In genomic region chr5:3129252-3129651, GRCh38 we compare ENCODE assay signal across 33 cellular contexts.
"Had no signal": no experiment of that assay in that cellular context is flagged by ENCODE, and none has a peak within 500 bp of the region (broad histone marks: within the 10 kb centered on the region; RNA-seq: fewer than 3 reads in every experiment).

No MANE protein-coding gene starts in this region.

- H3K9me3 ChIP-seq: adrenal gland, body of pancreas, breast epithelium had no signal

- H3K4me1 Mint-ChIP-seq: activated B cell treated with CpG ODN at 0.5 μM for 24 hours; activated CD4-positive, alpha-beta T cell treated with anti-CD3 and anti-CD28 coated beads, Interleukin-2, amount 10 ng/mL, durations not matched to agents 24 days and 14 days; activated naive CD8-positive, alpha-beta T cell treated with anti-CD3 and anti-CD28 coated beads for 36 hours; activated T-helper 17 cell treated with anti-CD3 and anti-CD28 coated beads, Interleukin-2, amount 50 U/mL, for 72 hours had no signal

- H3K4me3 ChIP-seq: adrenal gland, body of pancreas, breast epithelium had no signal

- DNase-seq: activated B cell treated with CpG ODN at 0.5 μM for 24 hours; activated CD4-positive, alpha-beta memory T cell treated with anti-CD3 and anti-CD28 coated beads for 36 hours; activated CD4-positive, alpha-beta T cell treated with anti-CD3 and anti-CD28 coated beads for 4 hours; activated CD4-positive, alpha-beta T cell treated with anti-CD3 and anti-CD28 coated beads, Interleukin-2, amount 10 ng/mL, durations not matched to agents 24 days and 14 days; activated CD4-positive, alpha-beta T cell treated with anti-CD3 and anti-CD28 coated beads, Interleukin-2, amount 50 U/mL, for 1 hour; activated CD4-positive, alpha-beta T cell treated with anti-CD3 and anti-CD28 coated beads, Interleukin-2, amount 50 U/mL, for 4 hours; activated CD4-positive, CD25-positive, alpha-beta regulatory T cell treated with anti-CD3 and anti-CD28 coated beads, Interleukin-2, amount 50 U/mL, for 72 hours; activated CD8-positive, alpha-beta memory T cell treated with anti-CD3 and anti-CD28 coated beads, Interleukin-2, amount 50 U/mL, for 4 hours; activated CD8-positive, alpha-beta T cell treated with anti-CD3 and anti-CD28 coated beads for 36 hours; activated effector memory CD4-positive, alpha-beta T cell treated with anti-CD3 and anti-CD28 coated beads, Interleukin-2, amount 50 U/mL, for 16 hours; activated gamma-delta T cell treated with Interleukin-2 at 50 U/mL for 16 hours; activated naive CD4-positive, alpha-beta T cell; activated naive CD4-positive, alpha-beta T cell treated with anti-CD3 and anti-CD28 coated beads for 36 hours; activated naive CD4-positive, alpha-beta T cell treated with anti-CD3 and anti-CD28 coated beads, Interleukin-2, amount 50 U/mL, for 16 hours; activated naive CD8-positive, alpha-beta T cell treated with anti-CD3 and anti-CD28 coated beads for 36 hours; activated T-cell treated with anti-CD3 and anti-CD28 coated beads for 4 hours; activated T-cell treated with anti-CD3 and anti-CD28 coated beads, Interleukin-2, amount 50 U/mL, for 1 hour; activated T-cell treated with anti-CD3 and anti-CD28 coated beads, Interleukin-2, amount 50 U/mL, for 4 hours; activated T-cell treated with anti-CD3 and anti-CD28 coated beads, Interleukin-2, amount 50 U/mL, for 72 hours; amniotic stem cell; aorta; body of pancreas; brain microvascular endothelial cell; central memory CD4-positive, alpha-beta T cell; T-helper 2 cell; T-helper 9 cell had no signal

- H3K36me3 ChIP-seq: adrenal gland, brain microvascular endothelial cell, breast epithelium had no signal

- H3K4me3 Mint-ChIP-seq: activated B cell treated with CpG ODN at 0.5 μM for 24 hours; activated CD4-positive, alpha-beta memory T cell treated with anti-CD3 and anti-CD28 coated beads for 36 hours; activated CD4-positive, alpha-beta T cell treated with anti-CD3 and anti-CD28 coated beads, Interleukin-2, amount 10 ng/mL, durations not matched to agents 24 days and 14 days; activated CD8-positive, alpha-beta T cell treated with anti-CD3 and anti-CD28 coated beads for 36 hours; activated naive CD4-positive, alpha-beta T cell treated with anti-CD3 and anti-CD28 coated beads for 36 hours; activated naive CD8-positive, alpha-beta T cell treated with anti-CD3 and anti-CD28 coated beads for 36 hours; activated T-cell treated with anti-CD3 and anti-CD28 coated beads, Interleukin-2, amount 50 U/mL, for 4 hours; activated T-cell treated with anti-CD3 and anti-CD28 coated beads, Interleukin-2, amount 50 U/mL, for 72 hours; activated T-helper 1 cell treated with anti-CD3 and anti-CD28 coated beads, Interleukin-12 subunit alpha, Interleukin-12 subunit beta, Interleukin-2, Interleukin-4 antibody, amounts not matched to agents 30 ng/mL and 10 ng/mL and 1 ng/mL, durations not matched to agents 14 hours and 24 hours and 36 hours; activated T-helper 17 cell treated with anti-CD3 and anti-CD28 coated beads, Interleukin-2, amount 50 U/mL, for 72 hours; T-helper 2 cell treated with Interferon-gamma antibody and Interleukin-4, amounts not matched to agents 5 μg/mL and 100 μg/mL, for 36 hours had no signal

- H3K9me3 Mint-ChIP-seq: activated CD8-positive, alpha-beta T cell treated with anti-CD3 and anti-CD28 coated beads for 36 hours; activated naive CD4-positive, alpha-beta T cell treated with anti-CD3 and anti-CD28 coated beads for 36 hours; activated naive CD8-positive, alpha-beta T cell treated with anti-CD3 and anti-CD28 coated beads for 36 hours had no signal

- H3K27me3 Mint-ChIP-seq: activated B cell treated with CpG ODN at 0.5 μM for 24 hours; activated CD4-positive, alpha-beta memory T cell treated with anti-CD3 and anti-CD28 coated beads for 36 hours; activated CD4-positive, alpha-beta T cell treated with anti-CD3 and anti-CD28 coated beads, Interleukin-2, amount 10 ng/mL, durations not matched to agents 24 days and 14 days; activated CD8-positive, alpha-beta T cell treated with anti-CD3 and anti-CD28 coated beads for 36 hours; activated naive CD8-positive, alpha-beta T cell treated with anti-CD3 and anti-CD28 coated beads for 36 hours; activated T-helper 17 cell treated with anti-CD3 and anti-CD28 coated beads, Interleukin-2, amount 50 U/mL, for 72 hours had no signal

- H3K27ac Mint-ChIP-seq: activated B cell treated with CpG ODN at 0.5 μM for 24 hours; activated CD4-positive, alpha-beta memory T cell treated with anti-CD3 and anti-CD28 coated beads for 36 hours; activated CD4-positive, alpha-beta T cell treated with anti-CD3 and anti-CD28 coated beads, Interleukin-2, amount 10 ng/mL, durations not matched to agents 24 days and 14 days; activated CD8-positive, alpha-beta T cell treated with anti-CD3 and anti-CD28 coated beads for 36 hours; activated naive CD4-positive, alpha-beta T cell treated with anti-CD3 and anti-CD28 coated beads for 36 hours; activated naive CD4-positive, alpha-beta T cell treated with anti-CD3 and anti-CD28 coated beads, Interleukin-2, amount 50 U/mL, for 72 hours; activated naive CD8-positive, alpha-beta T cell treated with anti-CD3 and anti-CD28 coated beads for 36 hours; activated T-cell treated with anti-CD3 and anti-CD28 coated beads, Interleukin-2, amount 50 U/mL, for 72 hours; activated T-helper 1 cell treated with anti-CD3 and anti-CD28 coated beads, Interleukin-12 subunit alpha, Interleukin-12 subunit beta, Interleukin-2, Interleukin-4 antibody, amounts not matched to agents 30 ng/mL and 10 ng/mL and 1 ng/mL, durations not matched to agents 14 hours and 24 hours and 36 hours; activated T-helper 17 cell treated with anti-CD3 and anti-CD28 coated beads, Interleukin-2, amount 50 U/mL, for 72 hours; T-helper 2 cell treated with Interferon-gamma antibody and Interleukin-4, amounts not matched to agents 5 μg/mL and 100 μg/mL, for 36 hours had no signal

- H3K4me1 ChIP-seq: adrenal gland, body of pancreas, breast epithelium had no signal

- H3K27me3 ChIP-seq: adrenal gland, body of pancreas, brain microvascular endothelial cell, breast epithelium had no signal

- ATAC-seq: activated CD8-positive, alpha-beta T cell treated with anti-CD3 and anti-CD28 coated beads for 36 hours; activated naive CD4-positive, alpha-beta T cell treated with anti-CD3 and anti-CD28 coated beads, Interleukin-2, amount 50 U/mL, for 72 hours; activated T-cell treated with anti-CD3 and anti-CD28 coated beads, Interleukin-2, amount 50 U/mL, for 4 hours; activated T-cell treated with anti-CD3 and anti-CD28 coated beads, Interleukin-2, amount 50 U/mL, for 72 hours; activated T-helper 17 cell treated with anti-CD3 and anti-CD28 coated beads, Interleukin-2, amount 50 U/mL, for 72 hours; body of pancreas had no signal

- H3K27ac ChIP-seq: adrenal gland, body of pancreas, brain microvascular endothelial cell, breast epithelium, VCaP had no signal

- H3K36me3 Mint-ChIP-seq: activated CD4-positive, alpha-beta memory T cell treated with anti-CD3 and anti-CD28 coated beads for 36 hours; activated naive CD8-positive, alpha-beta T cell treated with anti-CD3 and anti-CD28 coated beads for 36 hours had no signal
